ENCODE assay signal across 1 cellular context in the genomic region with DNA sequence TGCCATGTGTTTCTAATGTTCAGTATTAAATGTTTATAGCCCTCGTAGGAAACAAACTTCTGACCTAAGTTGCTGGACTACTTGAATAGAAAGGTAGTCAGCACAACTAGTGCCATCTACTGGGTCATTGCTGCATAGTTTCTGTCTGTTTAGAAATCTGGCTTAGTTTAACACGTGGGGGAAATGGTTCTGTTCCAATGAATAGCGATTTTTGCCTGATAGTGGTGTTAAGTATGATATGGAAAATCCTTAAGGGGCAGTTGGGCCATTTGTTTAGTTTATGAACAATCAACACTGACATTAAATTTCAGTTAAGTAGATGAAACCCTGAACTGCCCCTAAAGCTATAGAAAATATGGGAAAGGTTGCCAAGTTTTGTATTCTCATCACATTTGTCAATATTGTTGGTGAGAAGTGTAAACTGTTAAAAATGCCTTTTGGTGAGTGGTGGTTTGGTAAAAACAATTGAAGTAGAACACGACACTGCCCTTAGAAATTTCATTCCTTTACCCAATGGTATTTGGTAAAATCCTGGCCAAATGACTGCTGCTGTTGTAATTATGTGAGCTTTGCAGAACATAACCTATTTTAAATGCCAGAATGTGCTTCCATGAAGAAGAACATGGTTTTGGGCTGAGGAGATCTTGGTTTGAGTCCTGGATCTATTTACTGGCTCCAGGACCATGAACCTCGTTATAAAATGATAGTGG.
TF ChIP-seq lines count a peak whose summit lies in the region.

No MANE protein-coding gene starts in this region.

TF ChIP-seq in HepG2, 621 proteins besides CTCF, POLR2A, EP300 and RAD21 (continued from another document and continues in another):
- TF ChIP-seq BRD4 (CRISPR knock-in tag; IDR thresholded peaks at IDR 0.05) (no peak), ZNF263 (CRISPR knock-in tag; IDR thresholded peaks at IDR 0.05) (no peak), ZC3H4 (CRISPR knock-in tag; IDR thresholded peaks at IDR 0.05; ENCODE audit: borderline replicate concordance) (no peak), ZSCAN25 (CRISPR knock-in tag; IDR thresholded peaks at IDR 0.05) (no peak), ZBTB1 (CRISPR knock-in tag; IDR thresholded peaks at IDR 0.05; ENCODE audit: borderline replicate concordance) (no peak), ZNF317 (CRISPR knock-in tag; IDR thresholded peaks at IDR 0.05) (no peak), MYNN (CRISPR knock-in tag; IDR thresholded peaks at IDR 0.05; ENCODE audit: low read depth) (no peak), ZNF124 (CRISPR knock-in tag; IDR thresholded peaks at IDR 0.05) (no peak), ZNF615 (CRISPR knock-in tag; IDR thresholded peaks at IDR 0.05; ENCODE audit: borderline replicate concordance) (0 out of 2 replicates have a peak, but pooled peaks have one; percentile 24), GABPB1 (CRISPR knock-in tag; IDR thresholded peaks at IDR 0.05) (no peak), HNRNPH1 (optimal IDR thresholded peaks at IDR 0.05; ENCODE audit: low read depth, low read length) (no peak), FOXK2 (IDR thresholded peaks at IDR 0.05) (no peak), ZNF75D (CRISPR knock-in tag; IDR thresholded peaks at IDR 0.05; ENCODE audit: borderline replicate concordance) (no peak), ZBTB3 (CRISPR knock-in tag; IDR thresholded peaks at IDR 0.05; ENCODE audit: borderline replicate concordance, low read depth) (no peak), TCF12 (IDR thresholded peaks at IDR 0.05) (no peak), TCF12 (CRISPR knock-in tag; IDR thresholded peaks at IDR 0.05) (no peak), HNRNPL (IDR thresholded peaks at IDR 0.05; ENCODE audit: low read depth, low read length) (no peak), ZC3H13 (CRISPR knock-in tag; IDR thresholded peaks at IDR 0.05) (no peak), ZNF772 (CRISPR knock-in tag; IDR thresholded peaks at IDR 0.05) (no peak), CENPX (CRISPR knock-in tag; IDR thresholded peaks at IDR 0.05) (no peak), ARHGAP35 (CRISPR knock-in tag; IDR thresholded peaks at IDR 0.05; ENCODE audit: borderline replicate concordance) (no peak), ZNF331 (CRISPR knock-in tag; IDR thresholded peaks at IDR 0.05) (peak; percentile 64; the same call in 1 of the 2 replicates), ZNF101 (CRISPR knock-in tag; IDR thresholded peaks at IDR 0.05; ENCODE audit: borderline replicate concordance, low read depth) (no peak), LCORL (IDR thresholded peaks at IDR 0.05) (no peak), LCORL (CRISPR knock-in tag; IDR thresholded peaks at IDR 0.05) (no peak), ZKSCAN5 (CRISPR knock-in tag; IDR thresholded peaks at IDR 0.05) (no peak), MIXL1 (CRISPR knock-in tag; IDR thresholded peaks at IDR 0.05) (0 out of 2 replicates have a peak, but pooled peaks have one; percentile 30), ZNF30 (CRISPR knock-in tag; IDR thresholded peaks at IDR 0.05) (no peak), NFE2 (CRISPR knock-in tag; IDR thresholded peaks at IDR 0.05) (no peak), PITX1 (CRISPR knock-in tag; IDR thresholded peaks at IDR 0.05) (no peak), SSRP1 (CRISPR knock-in tag; IDR thresholded peaks at IDR 0.05) (no peak; the same call in 1 of the 2 replicates), MIER3 (CRISPR knock-in tag; IDR thresholded peaks at IDR 0.05; ENCODE audit: borderline replicate concordance) (0 out of 2 replicates have a peak, but pooled peaks have one; percentile 64), MXI1 (IDR thresholded peaks at IDR 0.05; ENCODE audit: borderline replicate concordance, low read depth, low read length) (peak; percentile 26; the same call in 1 of the 3 replicates), MAFK (conservative IDR thresholded peaks at IDR 0.05 in 1 of 2, IDR thresholded peaks at IDR 0.05 in 1 of 2; ENCODE audit: low read length in 2 of 2) (no peak), REPIN1 (CRISPR knock-in tag; IDR thresholded peaks at IDR 0.05; ENCODE audit: borderline replicate concordance, low read depth) (0 out of 2 replicates have a peak, but pooled peaks have one; percentile 12), SOX6 (IDR thresholded peaks at IDR 0.05) (no peak), SOX6 (CRISPR knock-in tag; IDR thresholded peaks at IDR 0.05) (0 out of 2 replicates have a peak, but pooled peaks have one; percentile 34), NCOA2 (CRISPR knock-in tag; IDR thresholded peaks at IDR 0.05) (no peak), ZNF782 (CRISPR knock-in tag; IDR thresholded peaks at IDR 0.05; ENCODE audit: borderline replicate concordance) (no peak), RARG (CRISPR knock-in tag; IDR thresholded peaks at IDR 0.05; ENCODE audit: low read depth) (no peak), MED8 (CRISPR knock-in tag; IDR thresholded peaks at IDR 0.05; ENCODE audit: insufficient replicate concordance) (no peak), ZMYM2 (CRISPR knock-in tag; IDR thresholded peaks at IDR 0.05) (no peak), GATAD1 (CRISPR knock-in tag; IDR thresholded peaks at IDR 0.05) (no peak), GATAD2A (CRISPR knock-in tag; IDR thresholded peaks at IDR 0.05) (peak; percentile 46), RBM39 (IDR thresholded peaks at IDR 0.05; ENCODE audit: low read depth, low read length, poor library complexity, severe bottlenecking) (no peak), MAF1 (CRISPR knock-in tag; IDR thresholded peaks at IDR 0.05; ENCODE audit: borderline replicate concordance) (no peak), ZNF839 (CRISPR knock-in tag; IDR thresholded peaks at IDR 0.05; ENCODE audit: borderline replicate concordance) (no peak), ZNF572 (CRISPR knock-in tag; IDR thresholded peaks at IDR 0.05) (no peak), FOXJ3 (CRISPR knock-in tag; IDR thresholded peaks at IDR 0.05; ENCODE audit: borderline replicate concordance) (no peak), SP140L (CRISPR knock-in tag; IDR thresholded peaks at IDR 0.05; ENCODE audit: borderline replicate concordance) (0 out of 2 replicates have a peak, but pooled peaks have one; percentile 70)
- TF ChIP-seq, protein P1, sequence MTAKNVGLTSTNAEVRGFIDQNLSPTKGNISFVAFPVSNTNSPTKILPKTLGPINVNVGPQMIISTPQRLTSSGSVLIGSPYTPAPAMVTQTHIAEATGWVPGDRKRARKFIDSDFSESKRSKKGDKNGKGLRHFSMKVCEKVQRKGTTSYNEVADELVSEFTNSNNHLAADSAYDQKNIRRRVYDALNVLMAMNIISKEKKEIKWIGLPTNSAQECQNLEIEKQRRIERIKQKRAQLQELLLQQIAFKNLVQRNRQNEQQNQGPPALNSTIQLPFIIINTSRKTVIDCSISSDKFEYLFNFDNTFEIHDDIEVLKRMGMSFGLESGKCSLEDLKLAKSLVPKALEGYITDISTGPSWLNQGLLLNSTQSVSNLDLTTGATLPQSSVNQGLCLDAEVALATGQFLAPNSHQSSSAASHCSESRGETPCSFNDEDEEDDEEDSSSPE (CRISPR knock-in tag; IDR thresholded peaks at IDR 0.05): no peak
- TF ChIP-seq, protein P2, sequence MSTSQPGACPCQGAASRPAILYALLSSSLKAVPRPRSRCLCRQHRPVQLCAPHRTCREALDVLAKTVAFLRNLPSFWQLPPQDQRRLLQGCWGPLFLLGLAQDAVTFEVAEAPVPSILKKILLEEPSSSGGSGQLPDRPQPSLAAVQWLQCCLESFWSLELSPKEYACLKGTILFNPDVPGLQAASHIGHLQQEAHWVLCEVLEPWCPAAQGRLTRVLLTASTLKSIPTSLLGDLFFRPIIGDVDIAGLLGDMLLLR (CRISPR knock-in tag; IDR thresholded peaks at IDR 0.05): no peak
- TF ChIP-seq, protein P3, sequence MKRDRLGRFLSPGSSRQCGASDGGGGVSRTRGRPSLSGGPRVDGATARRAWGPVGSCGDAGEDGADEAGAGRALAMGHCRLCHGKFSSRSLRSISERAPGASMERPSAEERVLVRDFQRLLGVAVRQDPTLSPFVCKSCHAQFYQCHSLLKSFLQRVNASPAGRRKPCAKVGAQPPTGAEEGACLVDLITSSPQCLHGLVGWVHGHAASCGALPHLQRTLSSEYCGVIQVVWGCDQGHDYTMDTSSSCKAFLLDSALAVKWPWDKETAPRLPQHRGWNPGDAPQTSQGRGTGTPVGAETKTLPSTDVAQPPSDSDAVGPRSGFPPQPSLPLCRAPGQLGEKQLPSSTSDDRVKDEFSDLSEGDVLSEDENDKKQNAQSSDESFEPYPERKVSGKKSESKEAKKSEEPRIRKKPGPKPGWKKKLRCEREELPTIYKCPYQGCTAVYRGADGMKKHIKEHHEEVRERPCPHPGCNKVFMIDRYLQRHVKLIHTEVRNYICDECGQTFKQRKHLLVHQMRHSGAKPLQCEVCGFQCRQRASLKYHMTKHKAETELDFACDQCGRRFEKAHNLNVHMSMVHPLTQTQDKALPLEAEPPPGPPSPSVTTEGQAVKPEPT (CRISPR knock-in tag; IDR thresholded peaks at IDR 0.05; ENCODE audit: low read depth): no peak
- TF ChIP-seq, protein P4, sequence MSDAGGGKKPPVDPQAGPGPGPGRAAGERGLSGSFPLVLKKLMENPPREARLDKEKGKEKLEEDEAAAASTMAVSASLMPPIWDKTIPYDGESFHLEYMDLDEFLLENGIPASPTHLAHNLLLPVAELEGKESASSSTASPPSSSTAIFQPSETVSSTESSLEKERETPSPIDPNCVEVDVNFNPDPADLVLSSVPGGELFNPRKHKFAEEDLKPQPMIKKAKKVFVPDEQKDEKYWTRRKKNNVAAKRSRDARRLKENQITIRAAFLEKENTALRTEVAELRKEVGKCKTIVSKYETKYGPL (CRISPR knock-in tag; IDR thresholded peaks at IDR 0.05): no peak
- TF ChIP-seq, protein P5, sequence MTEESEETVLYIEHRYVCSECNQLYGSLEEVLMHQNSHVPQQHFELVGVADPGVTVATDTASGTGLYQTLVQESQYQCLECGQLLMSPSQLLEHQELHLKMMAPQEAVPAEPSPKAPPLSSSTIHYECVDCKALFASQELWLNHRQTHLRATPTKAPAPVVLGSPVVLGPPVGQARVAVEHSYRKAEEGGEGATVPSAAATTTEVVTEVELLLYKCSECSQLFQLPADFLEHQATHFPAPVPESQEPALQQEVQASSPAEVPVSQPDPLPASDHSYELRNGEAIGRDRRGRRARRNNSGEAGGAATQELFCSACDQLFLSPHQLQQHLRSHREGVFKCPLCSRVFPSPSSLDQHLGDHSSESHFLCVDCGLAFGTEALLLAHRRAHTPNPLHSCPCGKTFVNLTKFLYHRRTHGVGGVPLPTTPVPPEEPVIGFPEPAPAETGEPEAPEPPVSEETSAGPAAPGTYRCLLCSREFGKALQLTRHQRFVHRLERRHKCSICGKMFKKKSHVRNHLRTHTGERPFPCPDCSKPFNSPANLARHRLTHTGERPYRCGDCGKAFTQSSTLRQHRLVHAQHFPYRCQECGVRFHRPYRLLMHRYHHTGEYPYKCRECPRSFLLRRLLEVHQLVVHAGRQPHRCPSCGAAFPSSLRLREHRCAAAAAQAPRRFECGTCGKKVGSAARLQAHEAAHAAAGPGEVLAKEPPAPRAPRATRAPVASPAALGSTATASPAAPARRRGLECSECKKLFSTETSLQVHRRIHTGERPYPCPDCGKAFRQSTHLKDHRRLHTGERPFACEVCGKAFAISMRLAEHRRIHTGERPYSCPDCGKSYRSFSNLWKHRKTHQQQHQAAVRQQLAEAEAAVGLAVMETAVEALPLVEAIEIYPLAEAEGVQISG (CRISPR knock-in tag; IDR thresholded peaks at IDR 0.05): no peak
- TF ChIP-seq, protein P6, sequence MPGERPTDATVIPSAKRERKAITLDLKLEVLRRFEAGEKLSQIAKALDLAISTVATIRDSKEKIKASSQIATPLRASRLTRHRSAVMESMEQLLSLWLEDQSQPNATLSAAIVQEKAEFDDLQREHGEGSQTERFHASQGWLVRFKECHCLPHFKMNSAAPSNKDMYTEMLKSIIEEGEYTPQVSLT (CRISPR knock-in tag; IDR thresholded peaks at IDR 0.05; ENCODE audit: borderline replicate concordance, low read depth): no peak
- TF ChIP-seq, protein P7, sequence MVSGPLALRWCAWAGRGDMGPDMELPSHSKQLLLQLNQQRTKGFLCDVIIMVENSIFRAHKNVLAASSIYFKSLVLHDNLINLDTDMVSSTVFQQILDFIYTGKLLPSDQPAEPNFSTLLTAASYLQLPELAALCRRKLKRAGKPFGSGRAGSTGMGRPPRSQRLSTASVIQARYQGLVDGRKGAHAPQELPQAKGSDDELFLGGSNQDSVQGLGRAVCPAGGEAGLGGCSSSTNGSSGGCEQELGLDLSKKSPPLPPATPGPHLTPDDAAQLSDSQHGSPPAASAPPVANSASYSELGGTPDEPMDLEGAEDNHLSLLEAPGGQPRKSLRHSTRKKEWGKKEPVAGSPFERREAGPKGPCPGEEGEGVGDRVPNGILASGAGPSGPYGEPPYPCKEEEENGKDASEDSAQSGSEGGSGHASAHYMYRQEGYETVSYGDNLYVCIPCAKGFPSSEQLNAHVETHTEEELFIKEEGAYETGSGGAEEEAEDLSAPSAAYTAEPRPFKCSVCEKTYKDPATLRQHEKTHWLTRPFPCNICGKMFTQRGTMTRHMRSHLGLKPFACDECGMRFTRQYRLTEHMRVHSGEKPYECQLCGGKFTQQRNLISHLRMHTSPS (CRISPR knock-in tag; IDR thresholded peaks at IDR 0.05; ENCODE audit: low read depth): no peak
- TF ChIP-seq, protein P8, sequence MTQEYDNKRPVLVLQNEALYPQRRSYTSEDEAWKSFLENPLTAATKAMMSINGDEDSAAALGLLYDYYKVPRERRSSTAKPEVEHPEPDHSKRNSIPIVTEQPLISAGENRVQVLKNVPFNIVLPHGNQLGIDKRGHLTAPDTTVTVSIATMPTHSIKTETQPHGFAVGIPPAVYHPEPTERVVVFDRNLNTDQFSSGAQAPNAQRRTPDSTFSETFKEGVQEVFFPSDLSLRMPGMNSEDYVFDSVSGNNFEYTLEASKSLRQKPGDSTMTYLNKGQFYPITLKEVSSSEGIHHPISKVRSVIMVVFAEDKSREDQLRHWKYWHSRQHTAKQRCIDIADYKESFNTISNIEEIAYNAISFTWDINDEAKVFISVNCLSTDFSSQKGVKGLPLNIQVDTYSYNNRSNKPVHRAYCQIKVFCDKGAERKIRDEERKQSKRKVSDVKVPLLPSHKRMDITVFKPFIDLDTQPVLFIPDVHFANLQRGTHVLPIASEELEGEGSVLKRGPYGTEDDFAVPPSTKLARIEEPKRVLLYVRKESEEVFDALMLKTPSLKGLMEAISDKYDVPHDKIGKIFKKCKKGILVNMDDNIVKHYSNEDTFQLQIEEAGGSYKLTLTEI (CRISPR knock-in tag; conservative IDR thresholded peaks at IDR 0.05): no peak
- TF ChIP-seq, protein P9, sequence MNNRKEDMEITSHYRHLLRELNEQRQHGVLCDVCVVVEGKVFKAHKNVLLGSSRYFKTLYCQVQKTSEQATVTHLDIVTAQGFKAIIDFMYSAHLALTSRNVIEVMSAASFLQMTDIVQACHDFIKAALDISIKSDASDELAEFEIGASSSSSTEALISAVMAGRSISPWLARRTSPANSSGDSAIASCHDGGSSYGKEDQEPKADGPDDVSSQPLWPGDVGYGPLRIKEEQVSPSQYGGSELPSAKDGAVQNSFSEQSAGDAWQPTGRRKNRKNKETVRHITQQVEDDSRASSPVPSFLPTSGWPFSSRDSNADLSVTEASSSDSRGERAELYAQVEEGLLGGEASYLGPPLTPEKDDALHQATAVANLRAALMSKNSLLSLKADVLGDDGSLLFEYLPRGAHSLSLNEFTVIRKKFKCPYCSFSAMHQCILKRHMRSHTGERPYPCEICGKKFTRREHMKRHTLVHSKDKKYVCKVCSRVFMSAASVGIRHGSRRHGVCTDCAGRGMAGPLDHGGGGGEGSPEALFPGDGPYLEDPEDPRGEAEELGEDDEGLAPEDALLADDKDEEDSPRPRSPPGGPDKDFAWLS (CRISPR knock-in tag; IDR thresholded peaks at IDR 0.05; ENCODE audit: borderline replicate concordance): no peak
